Comparison of ENCODE assay signal across 1 cellular context in genomic region chr6:108848116-108848868, GRCh38.
TF ChIP-seq lines count a peak whose summit lies in the region.

Gene ARMC2, plus strand, starts transcription at chr6:108848422. Its CDS starts 5,846 bp downstream, at chr6:108854268.

TF ChIP-seq in HepG2, 621 proteins besides CTCF, POLR2A, EP300 and RAD21 (continued from another document and continues in another):
- peak; percentile 52; the same call in 1 of the 2 replicates for TF ChIP-seq ZNF142 (CRISPR knock-in tag; IDR thresholded peaks at IDR 0.05)
- TF ChIP-seq RXRB (CRISPR knock-in tag; IDR thresholded peaks at IDR 0.05; ENCODE audit: borderline replicate concordance): peak; percentile 31; the same call in 1 of the 2 replicates
- no peak for TF ChIP-seq ZNF597 (CRISPR knock-in tag; IDR thresholded peaks at IDR 0.05)
- no peak for TF ChIP-seq PITX1 (CRISPR knock-in tag; IDR thresholded peaks at IDR 0.05)
- TF ChIP-seq ZNF207 (IDR thresholded peaks at IDR 0.05; ENCODE audit: borderline replicate concordance): no peak
- no peak for TF ChIP-seq SOX5 (CRISPR knock-in tag; IDR thresholded peaks at IDR 0.05; ENCODE audit: borderline replicate concordance)
- TF ChIP-seq KMT2B (CRISPR knock-in tag; IDR thresholded peaks at IDR 0.05): peak; percentile 90
- peak; percentile 92; the same call in 1 of the 2 replicates for TF ChIP-seq HDAC1 (CRISPR knock-in tag; IDR thresholded peaks at IDR 0.05)
- TF ChIP-seq SIX1 (CRISPR knock-in tag; IDR thresholded peaks at IDR 0.05; ENCODE audit: borderline replicate concordance): no peak
- no peak for TF ChIP-seq ZNF644 (CRISPR knock-in tag; IDR thresholded peaks at IDR 0.05; ENCODE audit: low read depth)
- no peak for TF ChIP-seq JUNB (CRISPR knock-in tag; IDR thresholded peaks at IDR 0.05; ENCODE audit: borderline replicate concordance)
- peak; percentile 38; the same call in 1 of the 2 replicates for TF ChIP-seq PPARG (CRISPR knock-in tag; conservative IDR thresholded peaks at IDR 0.05)
- no peak for TF ChIP-seq WIZ (CRISPR knock-in tag; IDR thresholded peaks at IDR 0.05)
- TF ChIP-seq ZNF10 (CRISPR knock-in tag; IDR thresholded peaks at IDR 0.05; ENCODE audit: borderline replicate concordance, low read depth): no peak; the same call in 1 of the 2 replicates
- no peak for TF ChIP-seq CENPX (CRISPR knock-in tag; IDR thresholded peaks at IDR 0.05)
- no peak for TF ChIP-seq SMC3 (IDR thresholded peaks at IDR 0.05; ENCODE audit: low read length)
- TF ChIP-seq HIC2 (CRISPR knock-in tag; IDR thresholded peaks at IDR 0.05; ENCODE audit: low read depth): no peak
- no peak for TF ChIP-seq HNRNPL (IDR thresholded peaks at IDR 0.05; ENCODE audit: low read depth, low read length)
- no peak for TF ChIP-seq RORA (CRISPR knock-in tag; IDR thresholded peaks at IDR 0.05)
- TF ChIP-seq BCL6 (CRISPR knock-in tag; IDR thresholded peaks at IDR 0.05): no peak
- peak; percentile 61; the same call in 1 of the 2 replicates for TF ChIP-seq POGZ (CRISPR knock-in tag; IDR thresholded peaks at IDR 0.05)
- no peak for TF ChIP-seq ZNF484 (CRISPR knock-in tag; IDR thresholded peaks at IDR 0.05; ENCODE audit: borderline replicate concordance, low read depth)
- no peak for TF ChIP-seq SOX13 (IDR thresholded peaks at IDR 0.05)
- peak in 1 of 2 experiments; percentile 14; a peak in 1 of 4 replicates for TF ChIP-seq SOX13 (CRISPR knock-in tag; conservative IDR thresholded peaks at IDR 0.05 in 1 of 2, IDR thresholded peaks at IDR 0.05 in 1 of 2)
- TF ChIP-seq ZC3H13 (CRISPR knock-in tag; IDR thresholded peaks at IDR 0.05): no peak
- no peak for TF ChIP-seq ZNF431 (CRISPR knock-in tag; IDR thresholded peaks at IDR 0.05; ENCODE audit: borderline replicate concordance, low read depth)
- TF ChIP-seq SMARCE1 (IDR thresholded peaks at IDR 0.05; ENCODE audit: borderline replicate concordance): no peak
- TF ChIP-seq PAWR (CRISPR knock-in tag; IDR thresholded peaks at IDR 0.05; ENCODE audit: borderline replicate concordance): no peak
- peak; percentile 38; the same call in 1 of the 2 replicates for TF ChIP-seq HNF1B (CRISPR knock-in tag; IDR thresholded peaks at IDR 0.05)
- no peak for TF ChIP-seq GPBP1L1 (CRISPR knock-in tag; IDR thresholded peaks at IDR 0.05)
- no peak for TF ChIP-seq ZNF234 (CRISPR knock-in tag; conservative IDR thresholded peaks at IDR 0.05)
- no peak for TF ChIP-seq PLRG1 (conservative IDR thresholded peaks at IDR 0.05)
- TF ChIP-seq TRAFD1 (CRISPR knock-in tag; IDR thresholded peaks at IDR 0.05; ENCODE audit: borderline replicate concordance): no peak
- TF ChIP-seq ZBTB40 (IDR thresholded peaks at IDR 0.05): no peak
- 0 out of 2 replicates have a peak, but pooled peaks have one; percentile 51 for TF ChIP-seq ZBTB40 (CRISPR knock-in tag; IDR thresholded peaks at IDR 0.05)
